11 cellular contexts compared by ENCODE assay signal in the genomic region with DNA sequence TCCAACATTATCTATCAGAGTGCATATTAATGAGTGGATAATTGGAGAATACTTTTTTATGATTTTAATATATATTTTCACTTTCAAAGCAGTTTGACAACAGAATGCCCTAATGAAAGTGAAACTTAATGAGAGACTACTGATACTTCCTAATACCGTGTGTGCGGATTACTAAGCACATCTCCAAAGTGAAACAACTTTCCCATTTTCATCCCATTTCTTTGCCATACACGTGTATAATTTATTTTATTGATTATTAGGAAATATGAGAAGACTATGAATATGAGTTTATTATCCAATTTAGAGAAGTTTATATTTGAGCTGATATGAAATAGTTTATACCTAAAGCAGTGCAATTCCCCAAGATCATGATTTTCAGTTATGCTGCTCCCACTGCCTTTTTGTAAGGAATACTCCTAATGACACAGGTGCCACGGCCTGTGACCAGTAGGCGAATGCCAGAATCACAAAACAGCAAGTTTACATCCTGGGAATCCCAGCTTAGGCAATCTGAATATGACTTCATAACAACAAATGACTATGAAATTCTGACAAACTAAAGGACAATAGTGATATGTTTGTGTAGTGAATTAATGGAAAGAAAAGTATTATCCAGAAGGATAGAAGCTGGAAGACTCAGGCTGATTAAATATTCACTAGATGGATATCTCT.
DNase-seq lines count a peak whose midpoint lies in the region; ATAC-seq, FAIRE-seq and TF ChIP-seq lines count a peak whose summit lies in the region.
"Had no signal": no experiment of that assay in that cellular context is flagged by ENCODE, and none has a peak within 500 bp of the region (broad histone marks: within the 10 kb centered on the region; RNA-seq: fewer than 3 reads in every experiment).

No MANE protein-coding gene starts in this region.

- peak; percentile 13 for DNase-seq in HCEC 1CT
- DNase-seq in astrocyte (ENCODE audit: low read depth), result no peak
- DNase-seq in lower lobe of right lung, result no peak
- no peak for DNase-seq in SJCRH30
- no peak for DNase-seq in NCI-H2196 treated with DMSO at 0.1 percent for 48 hours (lab: John Stamatoyannopoulos, UW; ENCODE audit: unreplicated experiment)
- no peak for DNase-seq in stimulated activated naive CD4-positive, alpha-beta T cell treated with Interleukin-2 at 50 U/mL for 16 hours (lab: John Stamatoyannopoulos, UW)
- DNase-seq: activated CD4-positive, alpha-beta T cell treated with anti-CD3 and anti-CD28 coated beads for 1 hour; NCI-H69 had no signal

- ATAC-seq in lower lobe of right lung, result peak; percentile 41 to 73
- ATAC-seq in HG03521 (IDR thresholded peaks at IDR 0.05; ENCODE audit: unreplicated experiment), result no peak

- peak overlapping the region; percentile 48 for H2AFZ ChIP-seq in astrocyte (ENCODE audit: low read depth, low read length)

- no peak overlapping the region for H3K4me3 Mint-ChIP-seq in astrocyte (ENCODE audit: unreplicated experiment)

- FAIRE-seq in A204.1 (lab: Jason Lieb, UNC), result peak; percentile 92
- no peak for FAIRE-seq in astrocyte (lab: Jason Lieb, UNC)
- FAIRE-seq: bronchial epithelial cell had no signal

- intact Hi-C loops in lower lobe of right lung (cut with DNase I), result no loop called here

- TF ChIP-seq CTCF in astrocyte (IDR thresholded peaks at IDR 0.05; ENCODE audit: insufficient read depth, low read depth, low read length) (no peak), lower lobe of right lung (IDR thresholded peaks at IDR 0.05) (no peak)

- no peak overlapping the region for H3K4me3 ChIP-seq in astrocyte (ENCODE audit: insufficient read depth, low read depth, low read length)
- H3K4me3 ChIP-seq in lower lobe of right lung, result peak overlapping the region; percentile 4
- no peak overlapping the region for H3K4me3 ChIP-seq in SJCRH30

- no peaks in the 10 kb centered on the region for H3K27me3 ChIP-seq in astrocyte (ENCODE audit: insufficient read depth, low read length)
- no peaks in the 10 kb centered on the region for H3K27me3 ChIP-seq in lower lobe of right lung (ENCODE audit: low read depth)
- H3K27me3 ChIP-seq in SJCRH30, result no peaks in the 10 kb centered on the region

- H3K36me3 Mint-ChIP-seq in astrocyte (ENCODE audit: low read depth, unreplicated experiment), result no peaks in the 10 kb centered on the region

- H3K79me2 ChIP-seq in astrocyte (ENCODE audit: insufficient read depth, low read length), result no peaks in the 10 kb centered on the region

- no peaks in the 10 kb centered on the region for H4K20me1 ChIP-seq in astrocyte (ENCODE audit: insufficient read depth, low read length)

- peak overlapping the region; percentile 99 for H3K27ac Mint-ChIP-seq in astrocyte (ENCODE audit: unreplicated experiment)

- H3K9ac ChIP-seq in astrocyte (ENCODE audit: low read length), result peak overlapping the region; percentile 62

- peaks cover 16% of the 10 kb centered on the region for H3K4me1 Mint-ChIP-seq in astrocyte (ENCODE audit: low read depth, unreplicated experiment)

- peaks cover 24% of the 10 kb centered on the region for H3K4me1 ChIP-seq in astrocyte (ENCODE audit: insufficient read depth, low read length)
- H3K4me1 ChIP-seq in lower lobe of right lung, result no peaks in the 10 kb centered on the region
- H3K4me1 ChIP-seq in SJCRH30, result no peaks in the 10 kb centered on the region

- H3K9me3 Mint-ChIP-seq in astrocyte (ENCODE audit: unreplicated experiment), result no peaks in the 10 kb centered on the region

- peak overlapping the region; percentile 63 for H3K4me2 ChIP-seq in astrocyte (ENCODE audit: low read length)

- H3K27ac ChIP-seq in astrocyte (ENCODE audit: low read depth, low read length), result peak overlapping the region; percentile 91
- H3K27ac ChIP-seq in lower lobe of right lung, result peak overlapping the region; percentile 8
- H3K27ac ChIP-seq in SJCRH30, result no peak overlapping the region

- H3K9me3 ChIP-seq in astrocyte (ENCODE audit: insufficient read depth, low read depth, low read length) (no peaks in the 10 kb centered on the region), lower lobe of right lung (no peaks in the 10 kb centered on the region), SJCRH30 (replicated peaks) (no peaks in the 10 kb centered on the region)

- no peaks in the 10 kb centered on the region for H3K36me3 ChIP-seq in astrocyte (ENCODE audit: insufficient read depth, low read length)
- H3K36me3 ChIP-seq in lower lobe of right lung, result no peaks in the 10 kb centered on the region
- no peaks in the 10 kb centered on the region for H3K36me3 ChIP-seq in SJCRH30

- no peaks in the 10 kb centered on the region for H3K27me3 Mint-ChIP-seq in astrocyte (ENCODE audit: low read depth, unreplicated experiment)
